In genomic region chr14:44339256-44339655, GRCh38 we compare ENCODE assay signal across 16 cellular contexts.
DNase-seq lines count a peak whose midpoint lies in the region; ATAC-seq and TF ChIP-seq lines count a peak whose summit lies in the region.
"Had no signal": no experiment of that assay in that cellular context is flagged by ENCODE, and none has a peak within 500 bp of the region (broad histone marks: within the 10 kb centered on the region; RNA-seq: fewer than 3 reads in every experiment).

No MANE protein-coding gene starts in this region.

- H3K27me3 ChIP-seq in RWPE2 (ENCODE audit: insufficient read depth, poor library complexity, severe bottlenecking) (peaks cover 9% of the 10 kb centered on the region), foreskin keratinocyte (peaks cover 1% of the 10 kb centered on the region), smooth muscle cell (ENCODE audit: low read depth) (no peaks in the 10 kb centered on the region)

- H3K9me3 ChIP-seq in RWPE2 (ENCODE audit: severe bottlenecking) = no peaks in the 10 kb centered on the region
- no peaks in the 10 kb centered on the region for H3K9me3 ChIP-seq in smooth muscle cell (replicated peaks; ENCODE audit: low read depth)

- no peaks in the 10 kb centered on the region for H3K4me1 ChIP-seq in RWPE2 (ENCODE audit: insufficient read depth, poor library complexity, severe bottlenecking)
- H3K4me1 ChIP-seq in foreskin keratinocyte = no peaks in the 10 kb centered on the region
- H3K4me1 ChIP-seq in smooth muscle cell (ENCODE audit: low read depth) = no peaks in the 10 kb centered on the region

- TF ChIP-seq CTCF in RWPE2 (IDR thresholded peaks at IDR 0.05; ENCODE audit: poor library complexity, severe bottlenecking) (no peak), foreskin keratinocyte (conservative IDR thresholded peaks at IDR 0.05) (no peak), smooth muscle cell (IDR thresholded peaks at IDR 0.05; ENCODE audit: borderline replicate concordance, insufficient read depth, poor library complexity, severe bottlenecking) (no peak), GM10266 (IDR thresholded peaks at IDR 0.05; ENCODE audit: control insufficient read depth, insufficient read depth, low read depth, missing control alignments) (no peak)

- H2AFZ ChIP-seq in smooth muscle cell (ENCODE audit: low read depth) = no peak overlapping the region
- H2AFZ ChIP-seq: PC-9 had no signal

- H3K79me2 ChIP-seq in smooth muscle cell (ENCODE audit: low read depth) = no peaks in the 10 kb centered on the region

- H3K4me3 ChIP-seq in RWPE2 (ENCODE audit: severe bottlenecking) (no peak overlapping the region), smooth muscle cell (no peak overlapping the region)
- H3K4me3 ChIP-seq: PC-9, SK-N-MC had no signal

- no peaks in the 10 kb centered on the region for H3K36me3 ChIP-seq in RWPE2 (ENCODE audit: low read depth)
- H3K36me3 ChIP-seq in smooth muscle cell (ENCODE audit: low read depth) = no peaks in the 10 kb centered on the region

- peak; percentile 74 for ATAC-seq in RWPE2 (ENCODE audit: low read depth)
- peak; percentile 94 for ATAC-seq in foreskin keratinocyte
- ATAC-seq in HG03457 (IDR thresholded peaks at IDR 0.05; ENCODE audit: unreplicated experiment) = no peak

- no peaks in the 10 kb centered on the region for H4K20me1 ChIP-seq in smooth muscle cell (ENCODE audit: low read depth)

- peak; percentile 26 for DNase-seq in HS-5 (ENCODE audit: low read depth)
- no peak for DNase-seq in RWPE2 (ENCODE audit: low spot score)
- DNase-seq in foreskin keratinocyte = peak in 1 of 2 donors; percentile 60
- no peak for DNase-seq in smooth muscle cell (lab: John Stamatoyannopoulos, UW; ENCODE audit: unreplicated experiment)
- DNase-seq in T-helper 1 cell = no peak
- DNase-seq in GM10266 (ENCODE audit: extremely low spot score) = no peak
- DNase-seq: HCEC 1CT, KG1, NCI-H1436, NCI-H2029, NCI-H2171, NCI-H774, PC-9, Right ventricle myocardium superior had no signal

- no peak overlapping the region for H3K9ac ChIP-seq in smooth muscle cell (ENCODE audit: low read depth)

- H3K27ac ChIP-seq in RWPE2 (ENCODE audit: poor library complexity, severe bottlenecking) (no peak overlapping the region), foreskin keratinocyte (no peak overlapping the region), smooth muscle cell (ENCODE audit: low read depth) (peak overlapping the region; percentile 72)
- H3K27ac ChIP-seq: PC-9, SK-N-MC had no signal

- no peak overlapping the region for H3K4me2 ChIP-seq in smooth muscle cell
- H3K4me2 ChIP-seq: PC-9 had no signal

- no peaks in the 10 kb centered on the region for H3F3A ChIP-seq in smooth muscle cell (ENCODE audit: low read depth)
